10 cellular contexts compared by ENCODE assay signal in genomic region chr1:36248250-36248894, GRCh38. TPM values are rescaled to one million over a fixed set of nuclear protein-coding genes. Genes with fewer than 3 reads are reported as not detected.
DNase-seq lines count a peak whose midpoint lies in the region; ATAC-seq and TF ChIP-seq lines count a peak whose summit lies in the region.
"Had no signal": no experiment of that assay in that cellular context is flagged by ENCODE, and none has a peak within 500 bp of the region (broad histone marks: within the 10 kb centered on the region; RNA-seq: fewer than 3 reads in every experiment).

No MANE protein-coding gene starts in this region.

- H3K27ac ChIP-seq in AG04450 (ENCODE audit: low read depth, low read length) = peak overlapping the region; percentile 78
- peak overlapping the region in 3 of 4 donors; percentile 42 to 75 (median 73) for H3K27ac ChIP-seq in body of pancreas
- peak overlapping the region; percentile 55 to 74 for H3K27ac ChIP-seq in lung (ENCODE audit: low read depth in 1 of 2, low read length in 1 of 2)

- ATAC-seq in body of pancreas = peak; percentile 83
- ATAC-seq in lung (ENCODE audit: insufficient read depth, low FRiP score) = peak; percentile 79
- no peak for ATAC-seq in HG02852 (IDR thresholded peaks at IDR 0.05; ENCODE audit: unreplicated experiment)
- no peak for ATAC-seq in GM18498 (IDR thresholded peaks at IDR 0.05; ENCODE audit: unreplicated experiment)
- ATAC-seq in GM18867 (IDR thresholded peaks at IDR 0.05; ENCODE audit: unreplicated experiment) = no peak
- ATAC-seq: GM12878 had no signal

- H3K4me3 ChIP-seq in AG04450 (ENCODE audit: low read depth, low read length) = no peak overlapping the region
- H3K4me3 ChIP-seq in body of pancreas = no peak overlapping the region
- no peak overlapping the region for H3K4me3 ChIP-seq in lung
- H3K4me3 ChIP-seq: GM12878 had no signal

- POLR2A ChIA-PET in AG04450 (lab: Yijun Ruan, JAX) = interaction anchor here (0.7 to 1.0 kb wide), 2 partner anchors 25 to 93 kb away, joined by 5 to 7 read pairs; partner anchors contain the start of gene THRAP3

- no peak for TF ChIP-seq RAD21 in Ishikawa (IDR thresholded peaks at IDR 0.05; ENCODE audit: low read depth)

- no peak for TF ChIP-seq POLR2A in body of pancreas (IDR thresholded peaks at IDR 0.05)

- H3K4me1 ChIP-seq in body of pancreas = peaks cover 54% of the 10 kb centered on the region
- peaks cover 2 to 32% of the 10 kb centered on the region in 2 donors for H3K4me1 ChIP-seq in lung (ENCODE audit: control insufficient read depth in 2 of 2, insufficient read depth in 2 of 2, low read length in 2 of 2)

- TF ChIP-seq CTCF in AG04450 (IDR thresholded peaks at IDR 0.05; ENCODE audit: low read depth, low read length) (no peak), body of pancreas (IDR thresholded peaks at IDR 0.05) (no peak), lung (IDR thresholded peaks at IDR 0.05; ENCODE audit: control extremely low read depth, extremely low read depth) (no peak)

- no peaks in the 10 kb centered on the region for H3K36me3 ChIP-seq in body of pancreas (replicated peaks in 1 of 2; ENCODE audit: insufficient read depth in 1 of 2, low read depth in 2 of 2)
- H3K36me3 ChIP-seq in lung (ENCODE audit: control insufficient read depth in 2 of 2, insufficient read depth in 2 of 2, low read length in 2 of 2) = no peaks in the 10 kb centered on the region

- DNase-seq in AG04450 (ENCODE audit: low read depth, low spot score) = peak; percentile 50
- peak; percentile 67 to 83 (median 75) for DNase-seq in body of pancreas
- peak; percentile 61 for DNase-seq in lung (ENCODE audit: low spot score)
- DNase-seq in germinal center (ENCODE audit: low spot score) = no peak
- DNase-seq: activated CD8-positive, alpha-beta memory T cell treated with anti-CD3 and anti-CD28 coated beads, Interleukin-2, amount 50 U/mL, for 4 hours had no signal

- CTCF ChIA-PET in AG04450 (lab: Charles Lee) = interaction anchor here (1.2 kb wide), 1 partner anchor 37 kb away, joined by 4 read pairs; no protein-coding TSS in a partner anchor

- intact Hi-C loops in body of pancreas (cut with DNase I) = no loop called here

- no peak for TF ChIP-seq EP300 in Ishikawa (IDR thresholded peaks at IDR 0.05; ENCODE audit: borderline replicate concordance)

- no peaks in the 10 kb centered on the region; the same call in 1 of the 2 replicates for H3K9me3 ChIP-seq in AG04450 (ENCODE audit: control insufficient read depth, insufficient read depth, low read length)
- no peaks in the 10 kb centered on the region for H3K9me3 ChIP-seq in body of pancreas
- no peaks in the 10 kb centered on the region for H3K9me3 ChIP-seq in lung (ENCODE audit: control insufficient read depth in 2 of 2, insufficient read depth in 1 of 2, low read length in 1 of 2)

- 28 to 30% methylated on average over 4 of the region's 4 CpGs for WGBS in body of pancreas, 2 donors
- WGBS in lung, 2 donors = 43% methylated on average over 4 of the region's 4 CpGs

- H3K27me3 ChIP-seq in AG04450 (ENCODE audit: control insufficient read depth, insufficient read depth, low read length) (no peaks in the 10 kb centered on the region), body of pancreas (no peaks in the 10 kb centered on the region), lung (ENCODE audit: control insufficient read depth, insufficient read depth) (no peaks in the 10 kb centered on the region)

TF ChIP-seq in Ishikawa, 13 proteins besides CTCF, POLR2A, EP300 and RAD21:
- TF ChIP-seq EGR1 (IDR thresholded peaks at IDR 0.05) = no peak
- TF ChIP-seq TAF1 (IDR thresholded peaks at IDR 0.05; ENCODE audit: low read depth) = no peak
- peak; percentile 61 for TF ChIP-seq CEBPB (IDR thresholded peaks at IDR 0.05)

RNA-seq across cellular contexts. Expression of gene THRAP3, which starts 24.1 kb away (rescaled TPM):
- polyA plus RNA-seq in AG04450 (2011; rRNA removed) (76.0 and 76.5 TPM in 2 replicates), lung (10 to 100 TPM; 25.1 to 41.7 TPM)
- polyA minus RNA-seq in AG04450 (2011; rRNA and poly(A)+ RNA removed) = 85.5 and 111 TPM in 2 replicates
- total RNA-seq in body of pancreas (10 to 100 TPM; 27.4 to 32.2 TPM), lung (10 to 100 TPM; 92.8 to 92.9 TPM)

RNA-seq across cellular contexts. Expression of gene SH3D21, which starts 57.8 kb away (rescaled TPM):
- polyA plus RNA-seq in AG04450 (2011; rRNA removed) (1.3 and 1.7 TPM in 2 replicates), lung (1 to 10 TPM; 9.0 to 9.9 TPM)
- 1.6 and 2.2 TPM in 2 replicates for polyA minus RNA-seq in AG04450 (2011; rRNA and poly(A)+ RNA removed)
- total RNA-seq in body of pancreas (under 1 TPM; 0.33 to 0.52 TPM), lung (10 to 100 TPM; 13.5 to 16.6 TPM)

Comparison
In these comparisons a context has a peak if more than half of its experiments do, and no peak if none do; other contexts are left out.
1. ATAC-seq: peak in body of pancreas (single experiment) and lung (single experiment); none in HG02852 (single experiment), GM18498 (single experiment) and GM18867 (single experiment).
2. RNA of gene SH3D21, which starts 57.8 kb away (total RNA-seq): 13.5 to 16.6 TPM in lung; 0.33 to 0.52 TPM in body of pancreas; every median in the first group is over 4 times any median in the second.
3. Peak in every context shown above with its lines, with median percentiles within 50 percentile points of each other: H3K27ac ChIP-seq.